ENCODE assay signal across 1 cellular context in the genomic region with DNA sequence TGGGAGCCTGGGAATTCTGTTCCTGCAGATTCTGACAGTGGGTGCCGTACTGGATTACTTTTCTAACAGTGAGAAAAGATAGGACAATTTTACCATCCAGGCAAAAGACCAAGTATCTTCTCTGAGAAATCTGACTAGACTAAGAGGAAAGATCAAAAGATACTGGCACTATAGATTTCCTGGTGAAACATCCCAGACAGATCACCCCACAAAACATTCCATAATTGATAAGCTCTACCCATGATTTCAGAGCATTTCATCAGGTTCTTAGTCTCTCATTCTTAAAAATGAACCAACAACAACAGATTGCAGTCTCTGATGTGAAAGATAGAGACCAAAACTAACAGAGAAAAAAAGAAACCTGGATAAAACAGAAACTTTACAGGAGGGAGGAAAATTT.
TF ChIP-seq lines count a peak whose summit lies in the region.

No MANE protein-coding gene starts in this region.

TF ChIP-seq in K562, 482 proteins besides CTCF, POLR2A, EP300 and RAD21 (continued from another document):
- TF ChIP-seq, protein P1, sequence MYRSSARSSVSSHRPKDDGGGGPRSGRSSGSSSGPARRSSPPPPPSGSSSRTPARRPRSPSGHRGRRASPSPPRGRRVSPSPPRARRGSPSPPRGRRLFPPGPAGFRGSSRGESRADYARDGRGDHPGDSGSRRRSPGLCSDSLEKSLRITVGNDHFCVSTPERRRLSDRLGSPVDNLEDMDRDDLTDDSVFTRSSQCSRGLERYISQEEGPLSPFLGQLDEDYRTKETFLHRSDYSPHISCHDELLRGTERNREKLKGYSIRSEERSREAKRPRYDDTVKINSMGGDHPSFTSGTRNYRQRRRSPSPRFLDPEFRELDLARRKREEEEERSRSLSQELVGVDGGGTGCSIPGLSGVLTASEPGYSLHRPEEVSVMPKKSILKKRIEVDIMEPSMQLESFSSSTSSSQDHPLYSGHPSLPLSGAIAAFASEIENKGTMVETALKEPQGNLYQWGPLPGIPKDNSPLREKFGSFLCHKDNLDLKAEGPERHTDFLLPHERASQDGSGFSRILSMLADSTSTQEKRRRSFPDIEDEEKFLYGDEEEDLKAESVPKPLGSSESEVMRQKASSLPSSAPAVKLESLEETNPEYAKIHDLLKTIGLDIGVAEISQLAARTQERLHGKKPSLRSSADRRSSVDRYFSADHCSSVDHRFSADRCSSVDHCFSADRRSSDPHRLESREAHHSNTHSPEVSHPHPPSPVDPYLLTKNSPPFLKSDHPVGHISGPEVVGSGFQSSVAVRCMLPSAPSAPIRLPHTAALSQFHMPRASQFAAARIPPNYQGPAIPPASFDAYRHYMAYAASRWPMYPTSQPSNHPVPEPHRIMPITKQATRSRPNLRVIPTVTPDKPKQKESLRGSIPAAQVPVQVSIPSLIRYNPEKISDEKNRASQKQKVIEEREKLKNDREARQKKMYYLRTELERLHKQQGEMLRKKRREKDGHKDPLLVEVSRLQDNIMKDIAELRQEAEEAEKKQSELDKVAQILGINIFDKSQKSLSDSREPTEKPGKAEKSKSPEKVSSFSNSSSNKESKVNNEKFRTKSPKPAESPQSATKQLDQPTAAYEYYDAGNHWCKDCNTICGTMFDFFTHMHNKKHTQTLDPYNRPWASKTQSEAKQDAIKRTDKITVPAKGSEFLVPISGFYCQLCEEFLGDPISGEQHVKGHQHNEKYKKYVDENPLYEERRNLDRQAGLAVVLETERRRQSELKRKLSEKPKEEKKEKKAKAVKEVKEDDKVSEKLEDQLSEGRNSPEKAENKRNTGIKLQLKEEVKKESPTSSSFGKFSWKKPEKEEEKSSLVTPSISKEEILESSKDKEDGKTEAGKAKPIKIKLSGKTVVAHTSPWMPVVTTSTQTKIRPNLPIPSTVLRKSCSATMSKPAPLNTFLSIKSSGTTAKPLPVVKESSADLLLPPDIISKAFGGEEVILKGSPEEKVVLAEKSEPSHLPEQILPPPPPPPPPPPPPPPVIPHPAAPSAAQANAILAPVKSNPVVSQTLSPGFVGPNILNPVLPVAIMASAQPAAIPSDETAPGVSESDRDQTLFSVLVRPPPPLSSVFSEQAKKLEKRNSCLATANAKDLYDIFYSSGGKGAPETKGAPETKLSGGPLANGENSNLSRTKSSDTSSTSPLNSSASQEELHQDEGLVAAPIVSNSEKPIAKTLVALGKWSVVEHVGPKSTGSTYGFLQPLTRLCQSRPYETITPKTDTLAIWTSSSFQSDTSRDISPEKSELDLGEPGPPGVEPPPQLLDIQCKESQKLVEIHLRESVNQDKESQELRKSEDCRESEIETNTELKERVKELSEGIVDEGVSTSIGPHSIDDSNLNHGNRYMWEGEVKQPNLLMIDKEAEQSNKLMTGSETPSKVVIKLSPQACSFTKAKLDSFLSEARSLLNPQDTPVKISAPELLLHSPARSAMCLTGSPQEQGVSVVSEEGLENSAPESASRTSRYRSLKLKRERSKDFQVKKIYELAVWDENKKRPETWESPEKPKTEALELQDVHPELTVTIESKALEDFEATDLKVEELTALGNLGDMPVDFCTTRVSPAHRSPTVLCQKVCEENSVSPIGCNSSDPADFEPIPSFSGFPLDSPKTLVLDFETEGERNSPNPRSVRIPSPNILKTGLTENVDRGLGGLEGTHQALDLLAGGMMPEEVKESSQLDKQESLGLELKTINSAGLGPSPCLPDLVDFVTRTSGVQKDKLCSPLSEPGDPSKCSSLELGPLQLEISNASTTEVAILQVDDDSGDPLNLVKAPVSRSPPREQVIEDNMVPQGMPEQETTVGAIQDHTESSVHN (IDR thresholded peaks at IDR 0.05; ENCODE audit: borderline replicate concordance in 1 of 2, low read depth in 1 of 2) = no peak
- no peak for TF ChIP-seq ZNF280A (IDR thresholded peaks at IDR 0.05; ENCODE audit: low read depth, partially characterized antibody)
- no peak for TF ChIP-seq HSF4 (CRISPR knock-in tag; IDR thresholded peaks at IDR 0.05; ENCODE audit: borderline replicate concordance)
- no peak for TF ChIP-seq XRCC3 (IDR thresholded peaks at IDR 0.05)
TF ChIP-seq in K562: peak in this region for 21.
